1 cellular context compared by ENCODE assay signal in the genomic region with DNA sequence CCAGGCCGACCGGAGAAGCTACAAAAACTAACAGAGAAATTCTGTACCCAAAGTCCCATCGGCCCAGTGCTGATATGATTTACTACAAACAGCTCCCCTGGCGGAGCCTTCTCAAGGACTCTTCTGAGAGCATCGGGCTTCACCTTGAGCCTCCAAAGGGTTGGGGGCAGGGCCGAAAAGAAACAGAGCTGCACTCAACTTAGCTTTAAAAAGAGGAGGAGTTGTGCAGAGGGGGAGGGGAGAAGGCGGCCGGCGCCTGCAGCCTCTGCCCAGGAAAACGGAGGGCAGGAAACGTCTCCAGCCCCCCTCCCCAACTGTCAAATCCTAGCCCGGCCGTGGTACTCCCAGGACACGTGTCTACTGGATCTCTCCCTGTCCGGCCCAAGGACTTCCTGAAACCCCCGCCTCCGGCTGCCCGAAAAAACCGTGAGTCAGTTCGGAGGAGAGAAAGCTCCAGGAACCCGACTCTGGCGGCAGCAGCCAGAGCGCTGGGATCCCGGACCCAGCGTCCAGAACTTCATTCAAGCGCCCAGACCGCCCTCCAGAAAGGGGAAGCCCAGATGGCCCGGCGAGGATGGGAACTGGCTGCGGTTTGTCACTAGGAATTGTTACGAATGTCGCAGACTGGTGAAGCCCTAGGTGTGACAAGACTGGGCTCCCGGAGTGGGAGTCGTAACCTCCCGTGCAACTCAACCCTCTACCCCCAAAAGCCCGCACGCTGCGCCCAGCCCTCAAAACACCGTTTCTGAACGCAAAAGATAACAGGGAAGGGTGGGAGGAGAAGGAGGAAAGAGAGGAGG.
TF ChIP-seq lines count a peak whose summit lies in the region.

No MANE protein-coding gene starts in this region.

TF ChIP-seq in HEK293, 187 proteins besides CTCF, POLR2A, EP300 and RAD21 (continued from another document and continues in another):
- TF ChIP-seq ZNF518A (tag by site-specific recombination; conservative IDR thresholded peaks at IDR 0.05; ENCODE audit: low read depth) (no peak), ZNF677 (tag by site-specific recombination; IDR thresholded peaks at IDR 0.05) (no peak), ZNF624 (tag by site-specific recombination; IDR thresholded peaks at IDR 0.05) (no peak), ZNF791 (tag by site-specific recombination; IDR thresholded peaks at IDR 0.05) (no peak), MYNN (tag by site-specific recombination; IDR thresholded peaks at IDR 0.05; ENCODE audit: borderline replicate concordance) (no peak), ZNF555 (tag by site-specific recombination; conservative IDR thresholded peaks at IDR 0.05) (no peak), REPIN1 (tag by site-specific recombination; IDR thresholded peaks at IDR 0.05; ENCODE audit: low read depth) (no peak), ZNF585B (tag by site-specific recombination; IDR thresholded peaks at IDR 0.05) (no peak), SP3 (tag by site-specific recombination; IDR thresholded peaks at IDR 0.05) (peak; percentile 46), ZNF169 (tag by site-specific recombination; IDR thresholded peaks at IDR 0.05) (no peak), ZNF398 (tag by site-specific recombination; IDR thresholded peaks at IDR 0.05) (no peak; the same call in 1 of the 2 replicates), ZNF324 (tag by site-specific recombination; IDR thresholded peaks at IDR 0.05) (no peak), INSM2 (tag by site-specific recombination; IDR thresholded peaks at IDR 0.05) (no peak), ZNF660 (tag by site-specific recombination; IDR thresholded peaks at IDR 0.05) (0 out of 2 replicates have a peak, but pooled peaks have one; percentile 41), ZNF510 (tag by site-specific recombination; IDR thresholded peaks at IDR 0.05; ENCODE audit: insufficient replicate concordance) (no peak), GLI2 (tag by site-specific recombination; IDR thresholded peaks at IDR 0.05; ENCODE audit: borderline replicate concordance, low read depth) (no peak), EGR2 (tag by site-specific recombination; IDR thresholded peaks at IDR 0.05; ENCODE audit: low read depth) (no peak), ZBTB20 (tag by site-specific recombination; IDR thresholded peaks at IDR 0.05) (peak; percentile 81), YY2 (tag by site-specific recombination; IDR thresholded peaks at IDR 0.05) (no peak), ZNF335 (tag by site-specific recombination; conservative IDR thresholded peaks at IDR 0.05) (0 out of 2 replicates have a peak, but pooled peaks have one; percentile 28), ZNF529 (tag by site-specific recombination; IDR thresholded peaks at IDR 0.05; ENCODE audit: insufficient replicate concordance) (no peak), ZNF792 (tag by site-specific recombination; IDR thresholded peaks at IDR 0.05) (no peak), ZNF140 (tag by site-specific recombination; IDR thresholded peaks at IDR 0.05) (no peak), KLF16 (tag by site-specific recombination; IDR thresholded peaks at IDR 0.05) (no peak), ZBTB26 (tag by site-specific recombination; optimal IDR thresholded peaks at IDR 0.05) (no peak), HOXA7 (CRISPR knock-in tag; IDR thresholded peaks at IDR 0.05; ENCODE audit: borderline replicate concordance) (no peak), SALL2 (tag by site-specific recombination; IDR thresholded peaks at IDR 0.05; ENCODE audit: borderline replicate concordance) (no peak), ZNF600 (tag by site-specific recombination; IDR thresholded peaks at IDR 0.05) (peak; percentile 83), ZFP3 (tag by site-specific recombination; IDR thresholded peaks at IDR 0.05; ENCODE audit: low read depth) (no peak), ZNF248 (tag by site-specific recombination; IDR thresholded peaks at IDR 0.05) (no peak), ZNF155 (tag by site-specific recombination; IDR thresholded peaks at IDR 0.05) (no peak), ZNF645 (tag by site-specific recombination; IDR thresholded peaks at IDR 0.05) (no peak), WT1 (tag by site-specific recombination; IDR thresholded peaks at IDR 0.05) (peak; percentile 41), ZBTB1 (tag by site-specific recombination; IDR thresholded peaks at IDR 0.05) (no peak), YY1 (tag by site-specific recombination; IDR thresholded peaks at IDR 0.05) (no peak), ZNF514 (tag by site-specific recombination; IDR thresholded peaks at IDR 0.05) (no peak)
- TF ChIP-seq, protein P1, sequence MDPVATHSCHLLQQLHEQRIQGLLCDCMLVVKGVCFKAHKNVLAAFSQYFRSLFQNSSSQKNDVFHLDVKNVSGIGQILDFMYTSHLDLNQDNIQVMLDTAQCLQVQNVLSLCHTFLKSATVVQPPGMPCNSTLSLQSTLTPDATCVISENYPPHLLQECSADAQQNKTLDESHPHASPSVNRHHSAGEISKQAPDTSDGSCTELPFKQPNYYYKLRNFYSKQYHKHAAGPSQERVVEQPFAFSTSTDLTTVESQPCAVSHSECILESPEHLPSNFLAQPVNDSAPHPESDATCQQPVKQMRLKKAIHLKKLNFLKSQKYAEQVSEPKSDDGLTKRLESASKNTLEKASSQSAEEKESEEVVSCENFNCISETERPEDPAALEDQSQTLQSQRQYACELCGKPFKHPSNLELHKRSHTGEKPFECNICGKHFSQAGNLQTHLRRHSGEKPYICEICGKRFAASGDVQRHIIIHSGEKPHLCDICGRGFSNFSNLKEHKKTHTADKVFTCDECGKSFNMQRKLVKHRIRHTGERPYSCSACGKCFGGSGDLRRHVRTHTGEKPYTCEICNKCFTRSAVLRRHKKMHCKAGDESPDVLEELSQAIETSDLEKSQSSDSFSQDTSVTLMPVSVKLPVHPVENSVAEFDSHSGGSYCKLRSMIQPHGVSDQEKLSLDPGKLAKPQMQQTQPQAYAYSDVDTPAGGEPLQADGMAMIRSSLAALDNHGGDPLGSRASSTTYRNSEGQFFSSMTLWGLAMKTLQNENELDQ (tag by site-specific recombination; IDR thresholded peaks at IDR 0.05; ENCODE audit: low read depth): no peak
- TF ChIP-seq, protein P2, sequence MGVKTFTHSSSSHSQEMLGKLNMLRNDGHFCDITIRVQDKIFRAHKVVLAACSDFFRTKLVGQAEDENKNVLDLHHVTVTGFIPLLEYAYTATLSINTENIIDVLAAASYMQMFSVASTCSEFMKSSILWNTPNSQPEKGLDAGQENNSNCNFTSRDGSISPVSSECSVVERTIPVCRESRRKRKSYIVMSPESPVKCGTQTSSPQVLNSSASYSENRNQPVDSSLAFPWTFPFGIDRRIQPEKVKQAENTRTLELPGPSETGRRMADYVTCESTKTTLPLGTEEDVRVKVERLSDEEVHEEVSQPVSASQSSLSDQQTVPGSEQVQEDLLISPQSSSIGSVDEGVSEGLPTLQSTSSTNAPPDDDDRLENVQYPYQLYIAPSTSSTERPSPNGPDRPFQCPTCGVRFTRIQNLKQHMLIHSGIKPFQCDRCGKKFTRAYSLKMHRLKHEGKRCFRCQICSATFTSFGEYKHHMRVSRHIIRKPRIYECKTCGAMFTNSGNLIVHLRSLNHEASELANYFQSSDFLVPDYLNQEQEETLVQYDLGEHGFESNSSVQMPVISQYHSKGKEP (tag by site-specific recombination; IDR thresholded peaks at IDR 0.05): no peak
- TF ChIP-seq, protein P3, sequence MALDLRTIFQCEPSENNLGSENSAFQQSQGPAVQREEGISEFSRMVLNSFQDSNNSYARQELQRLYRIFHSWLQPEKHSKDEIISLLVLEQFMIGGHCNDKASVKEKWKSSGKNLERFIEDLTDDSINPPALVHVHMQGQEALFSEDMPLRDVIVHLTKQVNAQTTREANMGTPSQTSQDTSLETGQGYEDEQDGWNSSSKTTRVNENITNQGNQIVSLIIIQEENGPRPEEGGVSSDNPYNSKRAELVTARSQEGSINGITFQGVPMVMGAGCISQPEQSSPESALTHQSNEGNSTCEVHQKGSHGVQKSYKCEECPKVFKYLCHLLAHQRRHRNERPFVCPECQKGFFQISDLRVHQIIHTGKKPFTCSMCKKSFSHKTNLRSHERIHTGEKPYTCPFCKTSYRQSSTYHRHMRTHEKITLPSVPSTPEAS (tag by site-specific recombination; IDR thresholded peaks at IDR 0.05): no peak
- TF ChIP-seq, protein P4, sequence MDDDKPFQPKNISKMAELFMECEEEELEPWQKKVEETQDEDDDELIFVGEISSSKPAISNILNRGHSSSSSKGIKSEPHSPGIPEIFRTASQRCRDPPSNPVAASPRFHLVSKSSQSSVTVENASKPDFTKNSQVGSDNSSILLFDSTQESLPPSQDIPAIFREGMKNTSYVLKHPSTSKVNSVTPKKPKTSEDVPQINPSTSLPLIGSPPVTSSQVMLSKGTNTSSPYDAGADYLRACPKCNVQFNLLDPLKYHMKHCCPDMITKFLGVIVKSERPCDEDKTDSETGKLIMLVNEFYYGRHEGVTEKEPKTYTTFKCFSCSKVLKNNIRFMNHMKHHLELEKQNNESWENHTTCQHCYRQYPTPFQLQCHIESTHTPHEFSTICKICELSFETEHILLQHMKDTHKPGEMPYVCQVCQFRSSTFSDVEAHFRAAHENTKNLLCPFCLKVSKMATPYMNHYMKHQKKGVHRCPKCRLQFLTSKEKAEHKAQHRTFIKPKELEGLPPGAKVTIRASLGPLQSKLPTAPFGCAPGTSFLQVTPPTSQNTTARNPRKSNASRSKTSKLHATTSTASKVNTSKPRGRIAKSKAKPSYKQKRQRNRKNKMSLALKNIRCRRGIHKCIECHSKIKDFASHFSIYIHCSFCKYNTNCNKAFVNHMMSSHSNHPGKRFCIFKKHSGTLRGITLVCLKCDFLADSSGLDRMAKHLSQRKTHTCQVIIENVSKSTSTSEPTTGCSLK (tag by site-specific recombination; IDR thresholded peaks at IDR 0.05): no peak
